In genomic region chr15:25504307-25504706, GRCh38 we compare ENCODE assay signal across 16 cellular contexts.
DNase-seq lines count a peak whose midpoint lies in the region; ATAC-seq and TF ChIP-seq lines count a peak whose summit lies in the region.
"Had no signal": no experiment of that assay in that cellular context is flagged by ENCODE, and none has a peak within 500 bp of the region (broad histone marks: within the 10 kb centered on the region; RNA-seq: fewer than 3 reads in every experiment).

No MANE protein-coding gene starts in this region.

- H3K4me3 ChIP-seq in NB4 (ENCODE audit: low read depth, low read length) (no peak overlapping the region), neuronal stem cell (ENCODE audit: low read length in 2 of 2) (no peak overlapping the region), gastroesophageal sphincter (no peak overlapping the region)
- H3K4me3 ChIP-seq: prostate gland, upper lobe of left lung had no signal

- H2BK12ac ChIP-seq in neuronal stem cell (ENCODE audit: low read length), result no peak overlapping the region

- H2AFZ ChIP-seq in neuronal stem cell (ENCODE audit: low read length), result peak overlapping the region; percentile 46

- H3K4me1 ChIP-seq in neuronal stem cell (ENCODE audit: control insufficient read depth in 2 of 2, insufficient read depth in 1 of 2, low read depth in 1 of 2, low read length in 2 of 2), result peaks cover 0 to 8% of the 10 kb centered on the region in 2 donors
- no peaks in the 10 kb centered on the region for H3K4me1 ChIP-seq in gastroesophageal sphincter
- H3K4me1 ChIP-seq: prostate gland had no signal

- H3K27ac ChIP-seq in caudate nucleus (ENCODE audit: low read depth, low read length) (peak overlapping the region; percentile 91), neuronal stem cell (replicated peaks; ENCODE audit: low read length) (no peak overlapping the region), gastroesophageal sphincter (no peak overlapping the region)
- H3K27ac ChIP-seq: C4-2B, prostate gland, upper lobe of left lung had no signal

- H3K4me2 ChIP-seq in neuronal stem cell (ENCODE audit: insufficient read depth, low read length, poor library complexity, severe bottlenecking), result no peak overlapping the region

- H2BK120ac ChIP-seq in neuronal stem cell (ENCODE audit: low read depth, low read length), result no peak overlapping the region

- H3K23ac ChIP-seq in neuronal stem cell (ENCODE audit: low read depth, low read length, poor library complexity), result no peak overlapping the region

- H3K18ac ChIP-seq in neuronal stem cell (ENCODE audit: low read length), result no peak overlapping the region

- H3K14ac ChIP-seq in neuronal stem cell (ENCODE audit: low read length), result no peak overlapping the region

- no peak overlapping the region for H4K8ac ChIP-seq in neuronal stem cell (ENCODE audit: low read depth, low read length)

- no peak overlapping the region for H2AK5ac ChIP-seq in neuronal stem cell (ENCODE audit: low read depth, low read length)

- H3K9ac ChIP-seq in neuronal stem cell (ENCODE audit: low read depth, low read length, poor library complexity), result no peak overlapping the region

- H2BK5ac ChIP-seq in neuronal stem cell (ENCODE audit: low read length), result no peak overlapping the region

- H3K4ac ChIP-seq in neuronal stem cell (ENCODE audit: low read length), result no peak overlapping the region

- H2BK15ac ChIP-seq in neuronal stem cell (ENCODE audit: low read length), result no peak overlapping the region

- TF ChIP-seq CTCF in NB4 (IDR thresholded peaks at IDR 0.05; ENCODE audit: low read depth, low read length), result no peak
- TF ChIP-seq CTCF in gastroesophageal sphincter (IDR thresholded peaks at IDR 0.05), result no peak

- no peak overlapping the region for H4K91ac ChIP-seq in neuronal stem cell (ENCODE audit: low read depth, low read length, poor library complexity)

- no CpG with 5 or more reads among the region's 6 CpGs for WGBS in neuronal stem cell (ENCODE audit: extremely low coverage in 2 of 2, insufficient read length in 2 of 2, insufficient replicate concordance in 1 of 2), 2 donors
- 51 to 63% methylated on average over 6 of the region's 6 CpGs for WGBS in gastroesophageal sphincter (ENCODE audit: low coverage in 1 of 2), 2 donors

- ATAC-seq in gastroesophageal sphincter (no peak), GM18867 (IDR thresholded peaks at IDR 0.05; ENCODE audit: unreplicated experiment) (no peak), left ventricle myocardium superior (no peak)

- TF ChIP-seq EP300 in gastroesophageal sphincter (IDR thresholded peaks at IDR 0.05), result no peak

- H3K79me1 ChIP-seq in neuronal stem cell (ENCODE audit: low read depth, low read length), result no peaks in the 10 kb centered on the region

- H3K27me3 ChIP-seq in neuronal stem cell (ENCODE audit: control insufficient read depth in 3 of 3, insufficient read depth in 3 of 3, low read depth in 1 of 3, low read length in 3 of 3) (no peaks in the 10 kb centered on the region), gastroesophageal sphincter (no peaks in the 10 kb centered on the region)
- H3K27me3 ChIP-seq: upper lobe of left lung had no signal

- H3K36me3 ChIP-seq in neuronal stem cell (replicated peaks in 1 of 2; ENCODE audit: control insufficient read depth in 2 of 2, insufficient read depth in 2 of 2, low read length in 2 of 2), result no peaks in the 10 kb centered on the region
- no peaks in the 10 kb centered on the region for H3K36me3 ChIP-seq in gastroesophageal sphincter
- H3K36me3 ChIP-seq: prostate gland, upper lobe of left lung had no signal

- DNase-seq in COLO829 (ENCODE audit: low spot score), result peak; percentile 59
- DNase-seq in NB4 (ENCODE audit: low read depth), result peak; percentile 33
- peak in 4 of 61 donors; percentile 16 to 41 (median 34) for DNase-seq in caudate nucleus (lab: John Stamatoyannopoulos, UW)
- no peak for DNase-seq in neuronal stem cell (ENCODE audit: low spot score)
- no peak for DNase-seq in left ventricle myocardium superior
- DNase-seq in HK-2 (ENCODE audit: unreplicated experiment), result no peak
- DNase-seq: activated effector memory CD4-positive, alpha-beta T cell treated with Interleukin-2 at 50 U/mL for 16 hours; glutamatergic neuron; NCI-H1930; SHP77; stimulated activated CD4-positive, alpha-beta T cell treated with anti-CD3 and anti-CD28 coated beads, Interleukin-2, amount 100 ng/mL, for 48 hours had no signal

- intact Hi-C loops in left ventricle myocardium superior (cut with micrococcal nuclease), result loop anchor here (10.0 kb wide), 1 partner anchor 190 kb away; no protein-coding TSS in a partner anchor

- no peak for TF ChIP-seq POLR2A in NB4 (IDR thresholded peaks at IDR 0.05; ENCODE audit: extremely low read depth, insufficient read length)
- no peak for TF ChIP-seq POLR2A in gastroesophageal sphincter (IDR thresholded peaks at IDR 0.05)

- H3K9me3 ChIP-seq in neuronal stem cell (replicated peaks in 1 of 2; ENCODE audit: control insufficient read depth in 2 of 2, insufficient read depth in 1 of 2, low read depth in 1 of 2, low read length in 2 of 2) (peaks cover 0 to 2% of the 10 kb centered on the region in 2 donors), gastroesophageal sphincter (no peaks in the 10 kb centered on the region)
- H3K9me3 ChIP-seq: prostate gland, upper lobe of left lung had no signal

Comparison
In these comparisons a context has a peak if more than half of its experiments do, and no peak if none do; other contexts are left out.
1. DNase-seq: peak in COLO829 (single experiment) and NB4 (single experiment); none in neuronal stem cell (single experiment), left ventricle myocardium superior (single experiment) and HK-2 (single experiment).